34 cellular contexts compared by ENCODE assay signal in genomic region chr2:120849278-120849677, GRCh38.
"Had no signal": no experiment of that assay in that cellular context is flagged by ENCODE, and none has a peak within 500 bp of the region (broad histone marks: within the 10 kb centered on the region; RNA-seq: fewer than 3 reads in every experiment).

No MANE protein-coding gene starts in this region.

- H3K27me3 ChIP-seq: MG63 had no signal

- H3K9me3 ChIP-seq: MG63 had no signal

- DNase-seq: Karpas-422, Kasumi-1, MG63, MM.1S, MV-4-11, NCI-H1048, NCI-H1092, NCI-H1092 treated with DMSO at 0.1 percent for 48 hours, NCI-H1105, NCI-H1105 treated with DMSO at 0.1 percent for 48 hours, NCI-H1417, NCI-H1417 treated with DMSO at 0.1 percent for 48 hours, NCI-H1436, NCI-H1436 treated with DMSO at 0.1 percent for 48 hours, NCI-H146, NCI-H1694, NCI-H1694 treated with DMSO at 0.1 percent for 48 hours, NCI-H187, NCI-H187 treated with DMSO at 0.1 percent for 48 hours, NCI-H1930, NCI-H2029, NCI-H2029 treated with DMSO at 0.1 percent for 48 hours, NCI-H2081, NCI-H2081 treated with DMSO at 0.1 percent for 48 hours, NCI-H2107, NCI-H2171, NCI-H2171 treated with DMSO at 0.1 percent for 48 hours, NCI-H2227 treated with DMSO at 0.1 percent for 48 hours, NCI-H226, NCI-H345, NCI-H446, NCI-H446 treated with DMSO at 0.1 percent for 48 hours, NCI-H510A, NCI-H510A treated with DMSO at 0.1 percent for 48 hours had no signal

- H3K36me3 ChIP-seq: MG63 had no signal

- H3K4me3 ChIP-seq: MG63 had no signal
